In genomic region chr6:74289881-74290280, GRCh38 we compare ENCODE assay signal across 29 cellular contexts.
DNase-seq lines count a peak whose midpoint lies in the region; ATAC-seq, FAIRE-seq and TF ChIP-seq lines count a peak whose summit lies in the region.
"Had no signal": no experiment of that assay in that cellular context is flagged by ENCODE, and none has a peak within 500 bp of the region (broad histone marks: within the 10 kb centered on the region; RNA-seq: fewer than 3 reads in every experiment).

No MANE protein-coding gene starts in this region.

- H3K4me2 ChIP-seq in GM23248 (ENCODE audit: unreplicated experiment) (peak overlapping the region; percentile 48), hepatocyte (no peak overlapping the region), mesendoderm (ENCODE audit: low read length) (no peak overlapping the region)
- H3K4me2 ChIP-seq: A549, GM23338 had no signal

- no peak overlapping the region for H2BK15ac ChIP-seq in mesendoderm (replicated peaks; ENCODE audit: low read depth)

- H3K9me3 ChIP-seq in GM23248 (ENCODE audit: low read depth) (no peaks in the 10 kb centered on the region), hepatocyte (ENCODE audit: low read depth) (no peaks in the 10 kb centered on the region)
- H3K9me3 ChIP-seq: A549, SJSA1, stomach, thyroid gland had no signal

- H3K36me3 ChIP-seq in GM23248 (ENCODE audit: low read depth), result no peaks in the 10 kb centered on the region
- H3K36me3 ChIP-seq in hepatocyte (replicated peaks; ENCODE audit: insufficient read depth, low read depth), result no peaks in the 10 kb centered on the region
- H3K36me3 ChIP-seq in mesendoderm (ENCODE audit: control insufficient read depth, insufficient read depth, low read length), result no peaks in the 10 kb centered on the region
- H3K36me3 ChIP-seq: SJSA1, stomach, thyroid gland had no signal

- H4K5ac ChIP-seq in mesendoderm (ENCODE audit: low read length), result no peak overlapping the region

- H3K23ac ChIP-seq in mesendoderm (ENCODE audit: low read length), result no peak overlapping the region

- no peaks in the 10 kb centered on the region for H3K79me1 ChIP-seq in mesendoderm (ENCODE audit: low read length)

- H3K27ac ChIP-seq in GM23248 (peak overlapping the region; percentile 5; the same call in 1 of the 2 replicates), hepatocyte (no peak overlapping the region), mesendoderm (ENCODE audit: low read depth, low read length) (no peak overlapping the region)
- H3K27ac ChIP-seq: A549, SJSA1, skin epidermis, stomach, thyroid gland had no signal

- H3K9me2 ChIP-seq in GM23248 (ENCODE audit: insufficient read depth) (no peaks in the 10 kb centered on the region), hepatocyte (replicated peaks; ENCODE audit: insufficient read depth) (no peaks in the 10 kb centered on the region)

- H3K4me3 ChIP-seq in GM23248 (no peak overlapping the region), astrocyte of the spinal cord (ENCODE audit: low read depth, low read length) (no peak overlapping the region), hepatocyte (no peak overlapping the region), mesendoderm (ENCODE audit: low read length) (no peak overlapping the region)
- H3K4me3 ChIP-seq: A549, GM23338, SJSA1, skin epidermis, stomach, thyroid gland had no signal

- no peak overlapping the region for H2AFZ ChIP-seq in GM23248
- H2AFZ ChIP-seq in hepatocyte, result no peak overlapping the region
- H2AFZ ChIP-seq: GM23338 had no signal

- 21 to 30% methylated on average over 3 of the region's 3 CpGs for WGBS in GM23248 (ENCODE audit: low coverage in 1 of 2, low lambda C conversion rate in 2 of 2, missing lambda C conversion rate in 2 of 2), 2 experiments
- 44% methylated on average over 3 of the region's 3 CpGs for WGBS in hepatocyte (ENCODE audit: low lambda C conversion rate, missing lambda C conversion rate)
- WGBS in mesendoderm (ENCODE audit: extremely low coverage, insufficient coverage, low lambda C conversion rate), result no CpG with 5 or more reads among the region's 3 CpGs

- no peak for FAIRE-seq in GM19239 (lab: Jason Lieb, UNC)
- FAIRE-seq: A549, keratinocyte had no signal

- H3K79me2 ChIP-seq in GM23248 (ENCODE audit: insufficient read depth), result no peaks in the 10 kb centered on the region
- no peaks in the 10 kb centered on the region for H3K79me2 ChIP-seq in hepatocyte
- no peaks in the 10 kb centered on the region for H3K79me2 ChIP-seq in mesendoderm (ENCODE audit: control insufficient read depth, insufficient read depth, low read length)

- no peak overlapping the region for H3K56ac ChIP-seq in mesendoderm (ENCODE audit: low read length)

- H4K20me1 ChIP-seq in GM23248 (ENCODE audit: insufficient read depth) (no peaks in the 10 kb centered on the region), hepatocyte (ENCODE audit: insufficient read depth, poor library complexity, severe bottlenecking) (no peaks in the 10 kb centered on the region)

- no peak overlapping the region for H3K18ac ChIP-seq in mesendoderm (ENCODE audit: low read length)

- H3K9ac ChIP-seq in GM23248 (no peak overlapping the region), mesendoderm (ENCODE audit: low read length) (no peak overlapping the region)

- H3K4ac ChIP-seq in mesendoderm (ENCODE audit: low read depth, low read length), result no peak overlapping the region

- H2AK5ac ChIP-seq in mesendoderm (ENCODE audit: low read length), result no peak overlapping the region

- DNase-seq in AG08396 (ENCODE audit: low spot score) (peak; percentile 47), GM23248 (peak; percentile 79), astrocyte of the spinal cord (ENCODE audit: low read depth, low spot score) (peak; percentile 12), hepatocyte (ENCODE audit: low spot score) (peak; percentile 7), NCI-H1092 (lab: John Stamatoyannopoulos, UW) (no peak), GM19239 (ENCODE audit: insufficient read length, low spot score) (no peak), mesendoderm (no peak)
- DNase-seq: activated CD4-positive, alpha-beta memory T cell treated with anti-CD3 and anti-CD28 coated beads for 36 hours; activated CD4-positive, CD25-positive, alpha-beta regulatory T cell treated with anti-CD3 and anti-CD28 coated beads, Interleukin-2, amount 50 U/mL, for 72 hours; activated CD8-positive, alpha-beta memory T cell treated with anti-CD3 and anti-CD28 coated beads, Interleukin-2, amount 50 U/mL, for 4 hours; activated naive CD4-positive, alpha-beta T cell treated with anti-CD3 and anti-CD28 coated beads, Interleukin-2, amount 50 U/mL, for 16 hours; Calu3; cortex of kidney; DND-41; glutamatergic neuron; natural killer cell; NCI-H187; stimulated activated CD8-positive, alpha-beta memory T cell treated with anti-CD3 and anti-CD28 coated beads, Interleukin-4, amount 100 ng/mL, for 48 hours; stomach; T-helper 1 cell; thyroid gland had no signal

- no peak overlapping the region for H4K8ac ChIP-seq in mesendoderm (ENCODE audit: low read depth, low read length)

- no peaks in the 10 kb centered on the region for H3F3A ChIP-seq in GM23248 (ENCODE audit: insufficient read depth)

- peaks cover 14% of the 10 kb centered on the region for H3K4me1 ChIP-seq in GM23248 (ENCODE audit: insufficient read depth)
- H3K4me1 ChIP-seq in hepatocyte (ENCODE audit: insufficient read depth), result no peaks in the 10 kb centered on the region
- no peaks in the 10 kb centered on the region for H3K4me1 ChIP-seq in mesendoderm (ENCODE audit: control insufficient read depth, low read depth, low read length)
- H3K4me1 ChIP-seq: A549, SJSA1, stomach had no signal

- in situ Hi-C loops in GM23248 (cut with MboI) (no loop called here), astrocyte of the spinal cord (cut with HindIII; ENCODE audit: low sequenced_read_pairs) (no loop called here)

- H3K27me3 ChIP-seq in GM23248 (replicated peaks; ENCODE audit: insufficient read depth) (no peaks in the 10 kb centered on the region), hepatocyte (no peaks in the 10 kb centered on the region), mesendoderm (ENCODE audit: insufficient read depth, low read length, poor library complexity) (no peaks in the 10 kb centered on the region)
- H3K27me3 ChIP-seq: SJSA1, stomach, thyroid gland had no signal

- no peak for ATAC-seq in HG03565 (IDR thresholded peaks at IDR 0.05; ENCODE audit: unreplicated experiment)
- ATAC-seq: A549; activated T-helper 17 cell treated with anti-CD3 and anti-CD28 coated beads, Interleukin-2, amount 50 U/mL, for 72 hours; esophagus mucosa; GM23338; natural killer cell had no signal

- no peak overlapping the region for H2BK120ac ChIP-seq in mesendoderm (ENCODE audit: low read depth, low read length)

- TF ChIP-seq CTCF in astrocyte of the spinal cord (IDR thresholded peaks at IDR 0.05; ENCODE audit: low read depth, low read length) (no peak), hepatocyte (IDR thresholded peaks at IDR 0.05; ENCODE audit: poor library complexity) (no peak)

- H2BK5ac ChIP-seq in mesendoderm (ENCODE audit: low read length), result no peak overlapping the region

Comparison
In these comparisons a context has a peak if more than half of its experiments do, and no peak if none do; other contexts are left out.
1. DNase-seq: peak in AG08396 (single experiment), GM23248 (single experiment), astrocyte of the spinal cord (single experiment) and hepatocyte (single experiment); none in NCI-H1092 (single experiment), GM19239 (single experiment) and mesendoderm (single experiment).